10 cellular contexts compared by ENCODE assay signal in the genomic region with DNA sequence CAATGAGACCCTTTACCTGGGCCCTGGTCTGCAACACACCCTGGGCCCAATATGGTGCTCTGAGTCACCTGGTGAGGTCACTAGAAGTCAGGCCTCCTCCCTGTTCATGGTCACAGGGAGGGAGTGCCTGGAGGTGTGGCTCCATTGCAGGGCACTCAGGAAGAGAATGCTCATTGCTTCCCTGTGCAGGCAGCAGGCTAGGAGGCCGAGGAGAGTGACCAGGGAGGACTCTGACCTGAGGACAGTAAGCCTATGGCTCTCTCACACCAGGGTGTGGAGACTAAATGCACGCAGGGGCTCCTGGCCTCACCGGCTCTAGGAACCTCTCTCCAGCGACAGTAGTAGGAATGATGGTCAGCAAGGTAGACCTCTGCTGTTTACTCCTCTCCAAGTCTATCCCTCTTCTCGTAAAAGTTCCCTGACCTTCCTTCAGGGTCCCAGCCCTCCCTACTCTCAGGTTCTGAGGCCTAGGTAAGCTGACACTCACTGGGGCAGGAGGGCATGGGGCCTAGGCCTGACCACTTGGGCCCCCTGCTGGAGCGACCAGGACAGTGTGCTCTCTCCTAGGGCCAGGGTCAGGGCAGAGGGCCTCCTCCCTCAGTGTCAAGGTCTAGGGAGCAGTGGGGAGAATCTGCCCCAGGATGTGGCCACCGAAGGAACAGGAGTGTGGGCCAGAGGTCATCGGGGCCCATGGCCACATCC. TPM values are rescaled to one million over a fixed set of nuclear protein-coding genes. Genes with fewer than 3 reads are reported as not detected.
A peak's percentile ranks its signal among the peaks of the same experiment; 100 is the strongest.
DNase-seq lines count a peak whose midpoint lies in the region; ATAC-seq and TF ChIP-seq lines count a peak whose summit lies in the region.
"Had no signal": no experiment of that assay in that cellular context is flagged by ENCODE, and none has a peak within 500 bp of the region (broad histone marks: within the 10 kb centered on the region; RNA-seq: fewer than 3 reads in every experiment).

No MANE protein-coding gene starts in this region.

- no peak overlapping the region for H3K4me2 ChIP-seq in MM.1S (ENCODE audit: low read depth, low read length)

- H3K36me3 ChIP-seq in heart left ventricle (no peaks in the 10 kb centered on the region), MM.1S (replicated peaks; ENCODE audit: insufficient read depth, low read length) (no peaks in the 10 kb centered on the region)

- peaks cover 0 to 12% (median 2%) of the 10 kb centered on the region in 12 donors for H3K9me3 ChIP-seq in heart left ventricle
- no peaks in the 10 kb centered on the region for H3K9me3 ChIP-seq in MM.1S (replicated peaks; ENCODE audit: insufficient read depth, low read length)

- H3K79me2 ChIP-seq in MM.1S (ENCODE audit: low read length), result no peaks in the 10 kb centered on the region

- no peak overlapping the region for H3K4me3 ChIP-seq in heart left ventricle
- H3K4me3 ChIP-seq in MM.1S (ENCODE audit: low read length), result no peak overlapping the region

- no peak overlapping the region for H3K27ac ChIP-seq in heart left ventricle
- H3K27ac ChIP-seq in MM.1S (ENCODE audit: low read length), result no peak overlapping the region

- peak; percentile 43 for DNase-seq in SK-MEL-5 (ENCODE audit: low read depth, low spot score)
- peak in 1 of 5 donors; percentile 64 for DNase-seq in heart left ventricle
- peak; percentile 33 for DNase-seq in renal cortical epithelial cell (ENCODE audit: low read depth)
- DNase-seq in MV-4-11 (lab: John Stamatoyannopoulos, UW), result no peak
- no peak for DNase-seq in MM.1S
- DNase-seq in HK-2 (ENCODE audit: unreplicated experiment), result no peak
- DNase-seq: activated CD4-positive, CD25-positive, alpha-beta regulatory T cell treated with anti-CD3 and anti-CD28 coated beads, Interleukin-2, amount 50 U/mL, for 72 hours; GDM1 had no signal

- no peak overlapping the region for H2AFZ ChIP-seq in MM.1S (ENCODE audit: low read length)

- H4K20me1 ChIP-seq in MM.1S (ENCODE audit: insufficient read depth, low read length), result no peaks in the 10 kb centered on the region

- in situ Hi-C loops in SK-MEL-5 (cut with HindIII; ENCODE audit: low pct_unique_long_range_greater_than_20kb, low sequenced_read_pairs), result no loop called here

- intact Hi-C loops in heart left ventricle (cut with DNase I), result loop anchor here in 2 of 10 donors (5.0 to 10.0 kb wide), 2 partner anchors 105 to 107 kb away; no protein-coding TSS in a partner anchor

- H3K27me3 ChIP-seq in heart left ventricle (no peaks in the 10 kb centered on the region), MM.1S (replicated peaks; ENCODE audit: insufficient read depth, low read length) (no peaks in the 10 kb centered on the region)

- ATAC-seq in heart left ventricle, result peak in 3 of 4 donors; percentile 61 to 77 (median 66)
- ATAC-seq in HG03159 (IDR thresholded peaks at IDR 0.05; ENCODE audit: unreplicated experiment), result no peak

- no peak for TF ChIP-seq POLR2A in heart left ventricle (IDR thresholded peaks at IDR 0.05)

- no peaks in the 10 kb centered on the region for H3K9me2 ChIP-seq in MM.1S (replicated peaks; ENCODE audit: insufficient read depth, low read length)

- TF ChIP-seq CTCF in GM12873 (IDR thresholded peaks at IDR 0.05; ENCODE audit: insufficient read depth, low read depth, low read length, missing control alignments), result peak; percentile 33
- TF ChIP-seq CTCF in heart left ventricle (IDR thresholded peaks at IDR 0.05), result peak in 11 of 12 donors; percentile 11 to 46 (median 31)
- no peak for TF ChIP-seq CTCF in MM.1S (IDR thresholded peaks at IDR 0.05; ENCODE audit: low read length)

- no peak overlapping the region for H3K9ac ChIP-seq in MM.1S (ENCODE audit: low read length)

- H3K4me1 ChIP-seq in heart left ventricle (peaks cover 0 to 8% (median 0%) of the 10 kb centered on the region in 12 donors), MM.1S (ENCODE audit: low read length) (no peaks in the 10 kb centered on the region)

- WGBS in heart left ventricle, 4 donors, result 77 to 84% (median 79%) methylated on average over 7 to 8 of the region's 8 CpGs

- no peaks in the 10 kb centered on the region for H3F3A ChIP-seq in MM.1S (ENCODE audit: insufficient read depth, low read length)

RNA-seq across cellular contexts. Expression of a gene that starts 9.6 kb away (rescaled TPM):
- not detected in 2 replicates for total RNA-seq in SK-MEL-5 (2014; rRNA removed; shearing (Covaris generic))
- polyA plus RNA-seq in SK-MEL-5 (2015; cell fraction: cytosol; rRNA removed), result not detected in 2 replicates
- polyA plus RNA-seq in SK-MEL-5 (2015; cell fraction: nucleus; rRNA removed), result not detected in 2 replicates
- 10 to 100 TPM in 6 of 9 donors, 1 to 10 TPM in 3; 2.8 to 28.4 (median 13.9) TPM for total RNA-seq in heart left ventricle
- 10 to 100 TPM in 1 of 2 donors, 1 to 10 TPM in 1; 8.3 to 13.9 TPM for polyA plus RNA-seq in heart left ventricle
- 0.69 and 1.0 TPM in 2 replicates for total RNA-seq in renal cortical epithelial cell

Comparison
In these comparisons a context has a peak if more than half of its experiments do, and no peak if none do; other contexts are left out.
1. DNase-seq: peak in SK-MEL-5 (single experiment) and renal cortical epithelial cell (single experiment); none in MV-4-11 (single experiment), MM.1S (single experiment) and HK-2 (single experiment).